In the genomic region with DNA sequence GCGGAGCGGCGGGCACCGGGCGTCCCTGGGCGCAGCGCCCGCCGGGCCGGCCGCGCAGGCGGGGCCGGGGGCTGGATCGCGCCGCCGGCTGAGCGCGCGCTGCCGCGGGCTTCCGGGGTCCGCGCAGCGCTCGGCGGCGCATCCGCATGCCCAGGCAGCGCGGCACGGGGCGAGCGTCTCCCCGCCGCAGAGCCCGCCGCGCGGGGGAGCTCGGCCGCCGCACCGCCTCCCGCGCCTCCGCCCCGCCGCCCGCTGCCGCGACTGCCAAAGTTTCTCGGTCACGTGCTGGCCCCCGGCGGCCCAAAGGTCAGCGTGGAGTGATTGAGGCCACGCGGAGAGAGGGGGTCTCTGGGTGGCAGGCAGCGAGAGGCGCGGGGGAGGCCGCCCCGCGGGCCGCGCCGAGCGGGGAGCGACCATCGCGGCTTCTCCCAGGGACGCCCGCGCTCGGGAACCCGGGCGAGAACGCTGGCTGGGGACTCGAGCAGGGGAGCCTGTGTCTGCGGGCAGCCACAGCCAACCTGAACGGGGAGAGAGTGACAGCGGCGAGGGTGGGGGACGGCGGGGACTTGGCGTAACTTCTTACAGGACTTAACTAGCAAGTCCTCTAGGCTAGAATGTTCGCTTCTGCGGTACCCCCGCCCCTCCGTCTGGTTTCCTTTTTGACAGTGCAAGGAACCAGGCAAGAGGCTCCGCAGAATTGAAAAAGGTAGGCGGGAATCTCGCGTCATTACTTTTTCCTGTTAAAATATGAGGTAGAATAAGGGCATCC, we compare ENCODE assay signal across 8 cellular contexts. TPM values are rescaled to one million over a fixed set of nuclear protein-coding genes. Genes with fewer than 3 reads are reported as not detected.
A peak's percentile ranks its signal among the peaks of the same experiment; 100 is the strongest.
DNase-seq lines count a peak whose midpoint lies in the region; ATAC-seq lines count a peak whose summit lies in the region.

A gene with protein sequence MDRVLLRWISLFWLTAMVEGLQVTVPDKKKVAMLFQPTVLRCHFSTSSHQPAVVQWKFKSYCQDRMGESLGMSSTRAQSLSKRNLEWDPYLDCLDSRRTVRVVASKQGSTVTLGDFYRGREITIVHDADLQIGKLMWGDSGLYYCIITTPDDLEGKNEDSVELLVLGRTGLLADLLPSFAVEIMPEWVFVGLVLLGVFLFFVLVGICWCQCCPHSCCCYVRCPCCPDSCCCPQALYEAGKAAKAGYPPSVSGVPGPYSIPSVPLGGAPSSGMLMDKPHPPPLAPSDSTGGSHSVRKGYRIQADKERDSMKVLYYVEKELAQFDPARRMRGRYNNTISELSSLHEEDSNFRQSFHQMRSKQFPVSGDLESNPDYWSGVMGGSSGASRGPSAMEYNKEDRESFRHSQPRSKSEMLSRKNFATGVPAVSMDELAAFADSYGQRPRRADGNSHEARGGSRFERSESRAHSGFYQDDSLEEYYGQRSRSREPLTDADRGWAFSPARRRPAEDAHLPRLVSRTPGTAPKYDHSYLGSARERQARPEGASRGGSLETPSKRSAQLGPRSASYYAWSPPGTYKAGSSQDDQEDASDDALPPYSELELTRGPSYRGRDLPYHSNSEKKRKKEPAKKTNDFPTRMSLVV (minus strand): TSS at position 180 of the 769 bp plus-strand sequence. CDS start 272 bp downstream, outside the sequence.

- under 1% methylated on average over 97 of the region's 97 CpGs for WGBS in right cardiac atrium

- peak; percentile 72 for DNase-seq in Ammon's horn (ENCODE audit: low spot score)
- DNase-seq in GM19238 (ENCODE audit: insufficient read length, low spot score): peak; percentile 71
- peak; percentile 63 for DNase-seq in SKM-1 (lab: John Stamatoyannopoulos, UW; ENCODE audit: unreplicated experiment)
- DNase-seq in adipocyte (ENCODE audit: low read depth): peak; percentile 66
- DNase-seq in right cardiac atrium: peak; percentile 48 to 78 (median 69)
- DNase-seq in renal cortical epithelial cell (ENCODE audit: low read depth): peak; percentile 34
- DNase-seq in posterior vena cava (ENCODE audit: low spot score): no peak

- intact Hi-C loops in right cardiac atrium (cut with DNase I) (no loop called here), posterior vena cava (cut with DNase I) (no loop called here)

- no peaks in the 10 kb centered on the region for H3K9me3 ChIP-seq in adipocyte (ENCODE audit: control insufficient read depth, low read length)
- H3K9me3 ChIP-seq in right cardiac atrium (ENCODE audit: control insufficient read depth, low read length): no peaks in the 10 kb centered on the region

- peak; percentile 44 for ATAC-seq in HG03469 (IDR thresholded peaks at IDR 0.05; ENCODE audit: unreplicated experiment)
- peak; percentile 79 to 81 for ATAC-seq in right cardiac atrium

- H3K4me3 ChIP-seq in adipocyte (ENCODE audit: low read length) (peak within 1 kb of the TSS; percentile 81), right cardiac atrium (ENCODE audit: low read length) (peak within 1 kb of the TSS; percentile 82)

- peak within 1 kb of the TSS; percentile 62 for H3K27ac ChIP-seq in right cardiac atrium (ENCODE audit: low read length)

- no peaks in the 10 kb centered on the region for H3K36me3 ChIP-seq in adipocyte (ENCODE audit: control insufficient read depth, insufficient read depth, low read length, severe bottlenecking)

- H3K4me1 ChIP-seq in adipocyte (ENCODE audit: control insufficient read depth, insufficient read depth, low read length) (no peaks in the 10 kb centered on the region), right cardiac atrium (ENCODE audit: control insufficient read depth, insufficient read depth, low read length) (no peaks in the 10 kb centered on the region)

- H3K27me3 ChIP-seq in adipocyte (replicated peaks; ENCODE audit: control insufficient read depth, insufficient read depth, low read length) (peaks cover 69% of the 10 kb centered on the region), right cardiac atrium (ENCODE audit: control insufficient read depth, insufficient read depth) (no peaks in the 10 kb centered on the region)

- peak within 1 kb of the TSS; percentile 54 for H3K9ac ChIP-seq in adipocyte (ENCODE audit: low read length)

RNA-seq across cellular contexts. Expression of the gene that starts here (rescaled TPM):
- total RNA-seq in right cardiac atrium: 10 to 100 TPM in 1 of 4 donors, 1 to 10 TPM in 3; 3.3 to 13.7 (median 4.4) TPM
- 0.95 TPM for polyA plus RNA-seq in right cardiac atrium
- 4.7 and 17.5 TPM in 2 replicates for total RNA-seq in renal cortical epithelial cell
- under 1 TPM; 0.10 to 0.14 TPM for total RNA-seq in posterior vena cava
